1 cellular context compared by ENCODE assay signal in the genomic region with DNA sequence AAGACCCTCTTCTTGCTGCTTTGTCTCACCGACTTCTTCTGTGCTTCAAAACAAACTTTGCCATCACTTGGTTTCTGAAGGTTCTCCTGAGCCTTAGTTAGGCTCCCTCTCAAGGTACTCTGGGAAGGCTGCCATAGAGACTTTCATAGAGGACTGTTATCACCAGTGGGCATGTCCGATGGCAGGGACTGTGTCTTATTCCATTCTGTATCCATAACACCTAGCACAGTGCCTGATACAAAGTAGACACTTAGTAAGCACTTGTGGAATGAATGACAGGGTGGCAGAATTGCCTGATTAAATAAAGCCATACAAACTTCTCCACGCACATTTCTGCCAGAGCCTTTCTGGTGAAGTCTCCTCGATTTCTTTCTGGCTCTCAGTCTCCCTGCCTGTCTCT.
TF ChIP-seq lines count a peak whose summit lies in the region.

No MANE protein-coding gene starts in this region.

TF ChIP-seq in GM23338, 12 proteins besides CTCF, POLR2A, EP300 and RAD21 (continued from another document):
- TF ChIP-seq, protein P1, sequence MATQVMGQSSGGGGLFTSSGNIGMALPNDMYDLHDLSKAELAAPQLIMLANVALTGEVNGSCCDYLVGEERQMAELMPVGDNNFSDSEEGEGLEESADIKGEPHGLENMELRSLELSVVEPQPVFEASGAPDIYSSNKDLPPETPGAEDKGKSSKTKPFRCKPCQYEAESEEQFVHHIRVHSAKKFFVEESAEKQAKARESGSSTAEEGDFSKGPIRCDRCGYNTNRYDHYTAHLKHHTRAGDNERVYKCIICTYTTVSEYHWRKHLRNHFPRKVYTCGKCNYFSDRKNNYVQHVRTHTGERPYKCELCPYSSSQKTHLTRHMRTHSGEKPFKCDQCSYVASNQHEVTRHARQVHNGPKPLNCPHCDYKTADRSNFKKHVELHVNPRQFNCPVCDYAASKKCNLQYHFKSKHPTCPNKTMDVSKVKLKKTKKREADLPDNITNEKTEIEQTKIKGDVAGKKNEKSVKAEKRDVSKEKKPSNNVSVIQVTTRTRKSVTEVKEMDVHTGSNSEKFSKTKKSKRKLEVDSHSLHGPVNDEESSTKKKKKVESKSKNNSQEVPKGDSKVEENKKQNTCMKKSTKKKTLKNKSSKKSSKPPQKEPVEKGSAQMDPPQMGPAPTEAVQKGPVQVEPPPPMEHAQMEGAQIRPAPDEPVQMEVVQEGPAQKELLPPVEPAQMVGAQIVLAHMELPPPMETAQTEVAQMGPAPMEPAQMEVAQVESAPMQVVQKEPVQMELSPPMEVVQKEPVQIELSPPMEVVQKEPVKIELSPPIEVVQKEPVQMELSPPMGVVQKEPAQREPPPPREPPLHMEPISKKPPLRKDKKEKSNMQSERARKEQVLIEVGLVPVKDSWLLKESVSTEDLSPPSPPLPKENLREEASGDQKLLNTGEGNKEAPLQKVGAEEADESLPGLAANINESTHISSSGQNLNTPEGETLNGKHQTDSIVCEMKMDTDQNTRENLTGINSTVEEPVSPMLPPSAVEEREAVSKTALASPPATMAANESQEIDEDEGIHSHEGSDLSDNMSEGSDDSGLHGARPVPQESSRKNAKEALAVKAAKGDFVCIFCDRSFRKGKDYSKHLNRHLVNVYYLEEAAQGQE (IDR thresholded peaks at IDR 0.05; ENCODE audit: unreplicated experiment): no peak
- no peak for TF ChIP-seq CREB1 (CRISPR knock-in tag; IDR thresholded peaks at IDR 0.05; ENCODE audit: low read depth)
